8 cellular contexts compared by ENCODE assay signal in the genomic region with DNA sequence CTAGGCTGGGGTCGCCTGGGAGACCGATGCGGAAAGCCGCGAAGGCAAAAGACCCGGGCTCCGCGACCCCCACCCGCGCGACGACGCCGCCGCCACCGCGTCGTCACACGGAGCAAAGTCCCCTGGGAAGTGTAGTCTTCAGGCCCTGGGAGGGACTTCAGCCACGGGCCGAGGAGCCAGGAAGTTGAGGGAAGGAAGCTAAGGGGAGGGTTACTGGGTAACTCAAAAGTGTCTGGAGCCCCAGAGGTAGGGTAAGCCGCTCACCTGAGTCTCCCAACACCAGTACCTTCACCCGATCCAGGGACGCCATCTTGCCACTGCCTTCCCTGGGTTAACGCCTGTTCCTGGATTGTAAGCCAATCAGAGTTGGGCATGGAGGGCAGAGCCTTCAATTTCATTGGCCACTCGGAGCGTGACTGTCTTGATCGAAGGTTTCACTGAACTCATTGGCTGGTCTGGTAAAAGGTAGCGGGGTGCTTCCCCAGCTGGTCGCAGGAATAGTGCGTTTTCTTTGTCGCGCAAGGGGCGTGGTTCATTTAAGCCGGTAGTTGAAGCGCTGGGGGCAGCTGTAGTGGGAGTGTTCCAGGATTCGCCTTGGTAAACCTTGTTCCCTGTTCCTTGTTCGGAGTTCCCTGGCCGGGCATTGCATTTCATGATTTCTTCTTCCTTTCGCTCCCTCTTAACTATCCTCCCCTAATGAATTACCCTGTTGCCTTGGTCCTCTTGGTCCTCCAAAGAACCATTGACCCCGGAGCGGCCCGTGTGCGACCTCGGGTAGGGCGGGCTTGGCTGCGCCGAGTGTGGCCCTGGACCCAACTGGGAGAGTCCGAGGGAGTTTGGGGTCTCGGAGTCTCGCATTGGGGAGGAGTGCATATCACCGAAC. TPM values are rescaled to one million over a fixed set of nuclear protein-coding genes. Genes with fewer than 3 reads are reported as not detected.
DNase-seq lines count a peak whose midpoint lies in the region; ATAC-seq and TF ChIP-seq lines count a peak whose summit lies in the region.

Gene GTF2E1 (plus strand): TSS at position 547 of the 883 bp plus-strand sequence. CDS start 7,809 bp downstream, outside the sequence.
Gene RABL3 (minus strand): TSS at position 319 of the 883 bp plus-strand sequence. CDS start 9 bp downstream, at position 310.

- H2AFZ ChIP-seq in parathyroid adenoma: peak within 1 kb of the TSS; percentile 75

- 0% methylated on average over 50 to 52 of the region's 52 CpGs for WGBS in tibial nerve, 2 donors

- peak; percentile 99 for ATAC-seq in HG02798 (IDR thresholded peaks at IDR 0.05; ENCODE audit: poor library complexity, unreplicated experiment)

- TF ChIP-seq EP300 in tibial nerve (IDR thresholded peaks at IDR 0.05): peak; percentile 9 to 83

- H3K4me3 ChIP-seq in GM12875 (ENCODE audit: low read depth, low read length) (peak within 1 kb of the TSS; percentile 75), adipocyte (ENCODE audit: low read length) (peak within 1 kb of the TSS; percentile 91), cardiac muscle cell (peak within 1 kb of the TSS; percentile 94), parathyroid adenoma (ENCODE audit: low read depth, low read length) (peak within 1 kb of the TSS; percentile 71), tibial nerve (peak within 1 kb of the TSS; percentile 73 to 89 (median 84))

- H3K79me2 ChIP-seq in parathyroid adenoma: peaks cover 16% of the 10 kb centered on the region

- TF ChIP-seq POLR2A in tibial nerve (IDR thresholded peaks at IDR 0.05): peak in 1 of 2 donors; percentile 34

- DNase-seq in NCI-H1436 (lab: John Stamatoyannopoulos, UW) (peak; percentile 100), T follicular helper cell (ENCODE audit: low read depth) (peak; percentile 97), adipocyte (ENCODE audit: low read depth) (peak; percentile 100), cardiac muscle cell (ENCODE audit: low read depth in 1 of 2, low spot score in 1 of 2) (peak; percentile 98 to 100), tibial nerve (ENCODE audit: low spot score in 2 of 2) (peak; percentile 95 to 99)

- H3K9ac ChIP-seq in adipocyte (ENCODE audit: low read length): peak within 1 kb of the TSS; percentile 91
- H3K9ac ChIP-seq in parathyroid adenoma: peak within 1 kb of the TSS; percentile 30

- H3K9me3 ChIP-seq in adipocyte (ENCODE audit: control insufficient read depth, low read length) (no peaks in the 10 kb centered on the region), cardiac muscle cell (ENCODE audit: low read depth) (no peaks in the 10 kb centered on the region), parathyroid adenoma (ENCODE audit: control insufficient read depth, low read length) (no peaks in the 10 kb centered on the region), tibial nerve (peaks cover 0 to 11% (median 0%) of the 10 kb centered on the region in 4 donors)

- H3K36me3 ChIP-seq in adipocyte (ENCODE audit: control insufficient read depth, insufficient read depth, low read length, severe bottlenecking) (peaks cover 2% of the 10 kb centered on the region), cardiac muscle cell (no peaks in the 10 kb centered on the region), parathyroid adenoma (ENCODE audit: control insufficient read depth, insufficient read depth, low read length) (no peaks in the 10 kb centered on the region), tibial nerve (peaks cover 0 to 18% (median 3%) of the 10 kb centered on the region in 3 donors)

- H3K27ac ChIP-seq in cardiac muscle cell (peak within 1 kb of the TSS; percentile 99), parathyroid adenoma (peak within 1 kb of the TSS; percentile 87), tibial nerve (peak within 1 kb of the TSS; percentile 89 to 97 (median 92))

- H3K27me3 ChIP-seq in adipocyte (replicated peaks; ENCODE audit: control insufficient read depth, insufficient read depth, low read length) (no peaks in the 10 kb centered on the region), cardiac muscle cell (no peaks in the 10 kb centered on the region), parathyroid adenoma (ENCODE audit: control insufficient read depth, insufficient read depth, low read length) (no peaks in the 10 kb centered on the region), tibial nerve (no peaks in the 10 kb centered on the region)

- TF ChIP-seq CTCF in GM12875 (IDR thresholded peaks at IDR 0.05; ENCODE audit: borderline replicate concordance, insufficient read depth, low read depth, low read length) (no peak), cardiac muscle cell (IDR thresholded peaks at IDR 0.05; ENCODE audit: low read depth, low read length) (no peak), parathyroid adenoma (IDR thresholded peaks at IDR 0.05) (no peak), tibial nerve (IDR thresholded peaks at IDR 0.05) (peak in 2 of 5 experiments; percentile 8 to 21)

- peak within 1 kb of the TSS; percentile 76 for H3K4me2 ChIP-seq in parathyroid adenoma (ENCODE audit: low read length)

- H3K4me1 ChIP-seq in adipocyte (ENCODE audit: control insufficient read depth, insufficient read depth, low read length): peaks cover 23% of the 10 kb centered on the region
- no peaks in the 10 kb centered on the region for H3K4me1 ChIP-seq in cardiac muscle cell (ENCODE audit: low read depth)
- peaks cover 3% of the 10 kb centered on the region for H3K4me1 ChIP-seq in parathyroid adenoma
- H3K4me1 ChIP-seq in tibial nerve: peaks cover 0 to 31% (median 13%) of the 10 kb centered on the region in 4 donors

RNA-seq across cellular contexts. Expression of gene GTF2E1, which starts in this region (rescaled TPM):
- 22.1 and 23.6 TPM in 2 replicates for total RNA-seq in cardiac muscle cell
- 12.9 and 21.5 TPM in 2 replicates for polyA plus RNA-seq in cardiac muscle cell
- total RNA-seq in tibial nerve: 10 to 100 TPM in 2 of 4 donors, 1 to 10 TPM in 2; 7.6 to 12.2 (median 10.4) TPM

RNA-seq across cellular contexts. Expression of gene RABL3, which starts in this region (rescaled TPM):
- 12.5 and 16.6 TPM in 2 replicates for total RNA-seq in cardiac muscle cell
- 15.0 and 22.3 TPM in 2 replicates for polyA plus RNA-seq in cardiac muscle cell
- 10 to 100 TPM; 10.8 to 17.6 (median 15.0) TPM for total RNA-seq in tibial nerve

Comparison
In these comparisons a context has a peak if more than half of its experiments do, and no peak if none do; other contexts are left out.
1. Peak in every context shown above with its lines: DNase-seq, ATAC-seq, H3K4me3 ChIP-seq and H3K27ac ChIP-seq.